Comparison of ENCODE assay signal across 1 cellular context in the genomic region with DNA sequence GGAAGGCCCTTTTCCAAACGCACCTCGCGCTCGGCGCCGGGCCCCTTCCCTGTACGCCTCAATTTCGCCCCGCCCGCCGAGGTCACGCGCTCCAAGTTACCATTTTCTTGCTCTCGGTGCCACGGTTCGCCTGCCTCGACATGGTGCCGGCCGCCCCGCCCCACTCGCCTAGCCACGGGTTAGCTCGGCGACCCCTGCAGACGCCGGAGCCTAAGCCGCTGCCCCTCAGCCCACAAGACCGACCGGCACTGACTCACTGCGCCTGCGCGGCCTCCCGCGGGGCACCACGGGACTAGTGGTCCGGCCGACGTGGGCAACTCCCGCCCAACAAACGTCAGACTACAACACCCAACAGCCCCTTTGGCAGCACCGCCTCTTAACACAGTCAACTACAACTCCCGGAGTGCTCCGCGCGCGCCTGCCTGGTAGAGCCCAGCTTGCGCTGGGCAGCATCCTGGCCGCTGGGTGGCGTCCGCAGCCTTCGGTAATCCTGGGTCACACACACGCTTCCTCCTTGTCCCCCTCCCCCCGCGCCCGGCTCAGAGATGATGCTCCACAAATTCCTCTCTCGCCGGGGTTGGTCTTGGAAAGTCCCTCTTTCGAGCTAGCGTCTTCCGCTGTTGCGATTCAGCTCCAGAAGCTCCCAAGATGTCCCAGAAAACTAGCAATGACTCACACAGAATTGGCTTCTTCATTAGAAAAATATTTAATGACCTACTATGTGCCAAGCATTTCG.
TF ChIP-seq lines count a peak whose summit lies in the region.

Gene TRAPPC3 (minus strand): TSS at position 250 of the 736 bp plus-strand sequence. CDS start 108 bp downstream, at position 142.

TF ChIP-seq in HepG2, 621 proteins besides CTCF, POLR2A, EP300 and RAD21 (continued from another document and continues in another):
- TF ChIP-seq SNRNP70 (IDR thresholded peaks at IDR 0.05; ENCODE audit: low read depth, low read length) (no peak), FUBP1 (CRISPR knock-in tag; IDR thresholded peaks at IDR 0.05; ENCODE audit: borderline replicate concordance) (peak; percentile 45; the same call in 1 of the 2 replicates), PRDM15 (CRISPR knock-in tag; IDR thresholded peaks at IDR 0.05) (no peak), ZC3H4 (CRISPR knock-in tag; IDR thresholded peaks at IDR 0.05; ENCODE audit: borderline replicate concordance) (no peak), HOXA7 (CRISPR knock-in tag; IDR thresholded peaks at IDR 0.05) (no peak), ZNF234 (CRISPR knock-in tag; conservative IDR thresholded peaks at IDR 0.05) (no peak), HOXA9 (CRISPR knock-in tag; IDR thresholded peaks at IDR 0.05; ENCODE audit: borderline replicate concordance) (no peak), ZNF530 (CRISPR knock-in tag; IDR thresholded peaks at IDR 0.05; ENCODE audit: low read depth) (no peak), MAZ (IDR thresholded peaks at IDR 0.05; ENCODE audit: borderline replicate concordance, low read depth, low read length) (peak; percentile 82), MAZ (CRISPR knock-in tag; IDR thresholded peaks at IDR 0.05; ENCODE audit: low read depth) (0 out of 2 replicates have a peak, but pooled peaks have one; percentile 19), MLXIP (CRISPR knock-in tag; IDR thresholded peaks at IDR 0.05; ENCODE audit: borderline replicate concordance) (no peak), ZFP37 (CRISPR knock-in tag; IDR thresholded peaks at IDR 0.05; ENCODE audit: borderline replicate concordance) (no peak), ZNF24 (IDR thresholded peaks at IDR 0.05) (no peak), SKI (IDR thresholded peaks at IDR 0.05; ENCODE audit: partially characterized antibody) (peak; percentile 26), PRMT3 (CRISPR knock-in tag; IDR thresholded peaks at IDR 0.05; ENCODE audit: borderline replicate concordance, low read depth) (no peak), ZMYM3 (CRISPR knock-in tag; IDR thresholded peaks at IDR 0.05) (no peak; the same call in 1 of the 2 replicates), ZBTB26 (CRISPR knock-in tag; IDR thresholded peaks at IDR 0.05; ENCODE audit: borderline replicate concordance) (no peak; the same call in 1 of the 2 replicates), NFYB (CRISPR knock-in tag; IDR thresholded peaks at IDR 0.05) (peak; percentile 59), ZNF451 (CRISPR knock-in tag; IDR thresholded peaks at IDR 0.05) (peak; percentile 70; the same call in 1 of the 2 replicates), ZBTB1 (CRISPR knock-in tag; IDR thresholded peaks at IDR 0.05; ENCODE audit: borderline replicate concordance) (no peak), ZNF232 (CRISPR knock-in tag; IDR thresholded peaks at IDR 0.05; ENCODE audit: borderline replicate concordance) (peak; percentile 79; the same call in 1 of the 2 replicates), CEBPG (CRISPR knock-in tag; IDR thresholded peaks at IDR 0.05) (no peak), FOXC1 (CRISPR knock-in tag; IDR thresholded peaks at IDR 0.05; ENCODE audit: borderline replicate concordance) (peak; percentile 87; the same call in 1 of the 2 replicates), ZBTB7A (CRISPR knock-in tag; IDR thresholded peaks at IDR 0.05) (peak; percentile 88), RBAK (CRISPR knock-in tag; IDR thresholded peaks at IDR 0.05) (no peak), MAF1 (CRISPR knock-in tag; IDR thresholded peaks at IDR 0.05; ENCODE audit: borderline replicate concordance) (no peak), ZNF430 (CRISPR knock-in tag; IDR thresholded peaks at IDR 0.05) (peak; percentile 59; the same call in 1 of the 2 replicates), ZEB1 (IDR thresholded peaks at IDR 0.05; ENCODE audit: insufficient replicate concordance, low read depth) (no peak), ZNF350 (CRISPR knock-in tag; IDR thresholded peaks at IDR 0.05; ENCODE audit: borderline replicate concordance, low read depth) (peak; percentile 79; the same call in 1 of the 2 replicates), ZNF850 (CRISPR knock-in tag; conservative IDR thresholded peaks at IDR 0.05) (no peak), LCORL (IDR thresholded peaks at IDR 0.05) (no peak), LCORL (CRISPR knock-in tag; IDR thresholded peaks at IDR 0.05) (peak; percentile 86), ZNF101 (CRISPR knock-in tag; IDR thresholded peaks at IDR 0.05; ENCODE audit: borderline replicate concordance, low read depth) (no peak), ZNF281 (CRISPR knock-in tag; IDR thresholded peaks at IDR 0.05; ENCODE audit: borderline replicate concordance) (peak; percentile 94), HMG20B (CRISPR knock-in tag; conservative IDR thresholded peaks at IDR 0.05) (no peak)
- TF ChIP-seq, protein P1, sequence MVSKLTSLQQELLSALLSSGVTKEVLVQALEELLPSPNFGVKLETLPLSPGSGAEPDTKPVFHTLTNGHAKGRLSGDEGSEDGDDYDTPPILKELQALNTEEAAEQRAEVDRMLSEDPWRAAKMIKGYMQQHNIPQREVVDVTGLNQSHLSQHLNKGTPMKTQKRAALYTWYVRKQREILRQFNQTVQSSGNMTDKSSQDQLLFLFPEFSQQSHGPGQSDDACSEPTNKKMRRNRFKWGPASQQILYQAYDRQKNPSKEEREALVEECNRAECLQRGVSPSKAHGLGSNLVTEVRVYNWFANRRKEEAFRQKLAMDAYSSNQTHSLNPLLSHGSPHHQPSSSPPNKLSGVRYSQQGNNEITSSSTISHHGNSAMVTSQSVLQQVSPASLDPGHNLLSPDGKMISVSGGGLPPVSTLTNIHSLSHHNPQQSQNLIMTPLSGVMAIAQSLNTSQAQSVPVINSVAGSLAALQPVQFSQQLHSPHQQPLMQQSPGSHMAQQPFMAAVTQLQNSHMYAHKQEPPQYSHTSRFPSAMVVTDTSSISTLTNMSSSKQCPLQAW (CRISPR knock-in tag; IDR thresholded peaks at IDR 0.05), result peak; percentile 93
- TF ChIP-seq, protein P2, sequence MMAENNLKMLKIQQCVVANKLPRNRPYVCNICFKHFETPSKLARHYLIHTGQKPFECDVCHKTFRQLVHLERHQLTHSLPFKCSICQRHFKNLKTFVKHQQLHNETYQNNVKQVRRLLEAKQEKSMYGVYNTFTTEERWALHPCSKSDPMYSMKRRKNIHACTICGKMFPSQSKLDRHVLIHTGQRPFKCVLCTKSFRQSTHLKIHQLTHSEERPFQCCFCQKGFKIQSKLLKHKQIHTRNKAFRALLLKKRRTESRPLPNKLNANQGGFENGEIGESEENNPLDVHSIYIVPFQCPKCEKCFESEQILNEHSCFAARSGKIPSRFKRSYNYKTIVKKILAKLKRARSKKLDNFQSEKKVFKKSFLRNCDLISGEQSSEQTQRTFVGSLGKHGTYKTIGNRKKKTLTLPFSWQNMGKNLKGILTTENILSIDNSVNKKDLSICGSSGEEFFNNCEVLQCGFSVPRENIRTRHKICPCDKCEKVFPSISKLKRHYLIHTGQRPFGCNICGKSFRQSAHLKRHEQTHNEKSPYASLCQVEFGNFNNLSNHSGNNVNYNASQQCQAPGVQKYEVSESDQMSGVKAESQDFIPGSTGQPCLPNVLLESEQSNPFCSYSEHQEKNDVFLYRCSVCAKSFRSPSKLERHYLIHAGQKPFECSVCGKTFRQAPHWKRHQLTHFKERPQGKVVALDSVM (CRISPR knock-in tag; IDR thresholded peaks at IDR 0.05), result peak; percentile 40; the same call in 1 of the 2 replicates
- TF ChIP-seq, protein P3, sequence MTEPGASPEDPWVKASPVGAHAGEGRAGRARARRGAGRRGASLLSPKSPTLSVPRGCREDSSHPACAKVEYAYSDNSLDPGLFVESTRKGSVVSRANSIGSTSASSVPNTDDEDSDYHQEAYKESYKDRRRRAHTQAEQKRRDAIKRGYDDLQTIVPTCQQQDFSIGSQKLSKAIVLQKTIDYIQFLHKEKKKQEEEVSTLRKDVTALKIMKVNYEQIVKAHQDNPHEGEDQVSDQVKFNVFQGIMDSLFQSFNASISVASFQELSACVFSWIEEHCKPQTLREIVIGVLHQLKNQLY (CRISPR knock-in tag; IDR thresholded peaks at IDR 0.05), result 0 out of 2 replicates have a peak, but pooled peaks have one; percentile 19
- TF ChIP-seq, protein P4, sequence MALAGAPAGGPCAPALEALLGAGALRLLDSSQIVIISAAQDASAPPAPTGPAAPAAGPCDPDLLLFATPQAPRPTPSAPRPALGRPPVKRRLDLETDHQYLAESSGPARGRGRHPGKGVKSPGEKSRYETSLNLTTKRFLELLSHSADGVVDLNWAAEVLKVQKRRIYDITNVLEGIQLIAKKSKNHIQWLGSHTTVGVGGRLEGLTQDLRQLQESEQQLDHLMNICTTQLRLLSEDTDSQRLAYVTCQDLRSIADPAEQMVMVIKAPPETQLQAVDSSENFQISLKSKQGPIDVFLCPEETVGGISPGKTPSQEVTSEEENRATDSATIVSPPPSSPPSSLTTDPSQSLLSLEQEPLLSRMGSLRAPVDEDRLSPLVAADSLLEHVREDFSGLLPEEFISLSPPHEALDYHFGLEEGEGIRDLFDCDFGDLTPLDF (CRISPR knock-in tag; IDR thresholded peaks at IDR 0.05), result peak; percentile 90
